ENCODE assay signal across 1 cellular context in genomic region chr5:108822211-108822947, GRCh38.
TF ChIP-seq lines count a peak whose summit lies in the region.

No MANE protein-coding gene starts in this region.

TF ChIP-seq in HepG2, 621 proteins besides CTCF, POLR2A, EP300 and RAD21 (continued from another document):
- TF ChIP-seq SNAPC4 (CRISPR knock-in tag; IDR thresholded peaks at IDR 0.05) (no peak), SP5 (CRISPR knock-in tag; IDR thresholded peaks at IDR 0.05; ENCODE audit: borderline replicate concordance, low read depth) (no peak), MAZ (IDR thresholded peaks at IDR 0.05; ENCODE audit: borderline replicate concordance, low read depth, low read length) (no peak), MAZ (CRISPR knock-in tag; IDR thresholded peaks at IDR 0.05; ENCODE audit: low read depth) (no peak), TBX3 (IDR thresholded peaks at IDR 0.05; ENCODE audit: borderline replicate concordance) (no peak), ZMYM2 (CRISPR knock-in tag; IDR thresholded peaks at IDR 0.05) (no peak), ZNF432 (CRISPR knock-in tag; IDR thresholded peaks at IDR 0.05; ENCODE audit: borderline replicate concordance) (no peak), ZNF20 (CRISPR knock-in tag; IDR thresholded peaks at IDR 0.05) (no peak), MTF2 (CRISPR knock-in tag; IDR thresholded peaks at IDR 0.05; ENCODE audit: borderline replicate concordance) (no peak), ZSCAN21 (CRISPR knock-in tag; IDR thresholded peaks at IDR 0.05; ENCODE audit: borderline replicate concordance) (no peak), NR2C2 (CRISPR knock-in tag; IDR thresholded peaks at IDR 0.05; ENCODE audit: borderline replicate concordance) (no peak), RCOR2 (CRISPR knock-in tag; IDR thresholded peaks at IDR 0.05) (no peak), STAT5B (CRISPR knock-in tag; IDR thresholded peaks at IDR 0.05) (no peak)
